8 cellular contexts compared by ENCODE assay signal in the genomic region with DNA sequence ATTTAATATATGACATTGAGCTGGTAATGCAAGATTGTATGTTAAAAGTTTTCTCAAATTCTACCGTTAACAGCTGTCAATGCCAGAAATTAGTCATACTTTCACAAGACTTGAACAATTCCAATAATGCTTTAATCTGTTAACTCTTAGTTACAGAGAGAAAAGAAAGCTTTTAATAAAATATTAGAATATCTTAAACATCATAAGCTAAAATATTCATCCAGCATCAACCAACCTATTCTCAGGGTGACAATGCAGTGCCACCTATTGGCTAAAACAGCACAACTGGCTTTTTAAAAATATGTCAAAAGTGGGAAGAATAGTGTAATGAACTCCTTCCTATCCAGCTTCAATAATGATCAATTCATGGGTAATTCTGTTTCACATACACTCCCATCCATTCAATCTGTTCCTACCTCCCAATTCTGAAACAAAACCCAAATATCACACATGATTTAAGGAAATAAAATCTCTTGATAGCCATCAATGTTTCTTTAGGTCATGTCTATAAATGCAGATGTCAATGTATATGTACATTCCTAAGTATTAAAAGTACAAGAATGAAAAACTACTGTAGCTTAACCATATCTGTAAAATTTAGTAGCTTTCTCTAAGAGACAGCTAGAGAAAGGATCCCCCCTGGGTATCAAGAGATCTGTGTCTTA.
DNase-seq lines count a peak whose midpoint lies in the region; ATAC-seq and TF ChIP-seq lines count a peak whose summit lies in the region.

No MANE protein-coding gene starts in this region.

- CTCF ChIA-PET in CD4-positive, alpha-beta memory T cell (lab: Charles Lee; ENCODE audit: partially characterized antibody) = interaction anchor here (0.7 to 6.0 kb wide), 32 partner anchors 10 to 368 kb away, joined by 3 to 70 read pairs (median 4); a partner anchor contains a TSS

- H3K4me3 Mint-ChIP-seq in CD4-positive, alpha-beta memory T cell = no peak overlapping the region

- no peaks in the 10 kb centered on the region for H3K36me3 ChIP-seq in CD4-positive, alpha-beta memory T cell (ENCODE audit: insufficient read depth, low read length)
- peaks cover 0 to 33% (median 0%) of the 10 kb centered on the region in 9 donors for H3K36me3 ChIP-seq in heart right ventricle

- POLR2A ChIA-PET in CD4-positive, alpha-beta memory T cell (lab: Charles Lee; ENCODE audit: partially characterized antibody) = no interaction called here

- no peaks in the 10 kb centered on the region for H3K27me3 ChIP-seq in CD4-positive, alpha-beta memory T cell (ENCODE audit: insufficient read depth, low read length)
- no peaks in the 10 kb centered on the region for H3K27me3 ChIP-seq in heart right ventricle

- H3K27me3 Mint-ChIP-seq in CD4-positive, alpha-beta memory T cell = no peaks in the 10 kb centered on the region

- no peaks in the 10 kb centered on the region for H3K4me1 ChIP-seq in CD4-positive, alpha-beta memory T cell (ENCODE audit: insufficient read depth, low read length)
- H3K4me1 ChIP-seq in heart right ventricle = peaks cover 0 to 5% (median 0%) of the 10 kb centered on the region in 9 donors

- no peaks in the 10 kb centered on the region for H3K9me3 ChIP-seq in CD4-positive, alpha-beta memory T cell (ENCODE audit: control insufficient read depth in 1 of 2, low read length in 2 of 2)
- H3K9me3 ChIP-seq in heart right ventricle = no peaks in the 10 kb centered on the region

- no peaks in the 10 kb centered on the region for H3K4me1 Mint-ChIP-seq in CD4-positive, alpha-beta memory T cell

- no peak overlapping the region for H3K27ac ChIP-seq in CD4-positive, alpha-beta memory T cell (ENCODE audit: low read depth, low read length)
- H3K27ac ChIP-seq in heart right ventricle = no peak overlapping the region

- DNase-seq in CD4-positive, alpha-beta memory T cell = peak in 3 of 5 donors; percentile 11 to 13 (median 13)
- peak; percentile 26 for DNase-seq in RPMI8226
- DNase-seq in heart right ventricle = no peak
- DNase-seq in C1 segment of cervical spinal cord (lab: John Stamatoyannopoulos, UW) = no peak
- DNase-seq in activated effector memory CD4-positive, alpha-beta T cell treated with Interleukin-2 at 50 U/mL for 16 hours = no peak

- TF ChIP-seq CTCF in heart right ventricle (IDR thresholded peaks at IDR 0.05) = peak; percentile 31 to 80 (median 68)

- no peaks in the 10 kb centered on the region for H3K36me3 Mint-ChIP-seq in CD4-positive, alpha-beta memory T cell

- intact Hi-C loops in CD4-positive, alpha-beta memory T cell (cut with micrococcal nuclease) = loop anchor here (1.0 to 2.0 kb wide), 2 partner anchors 167 to 238 kb away; no protein-coding TSS in a partner anchor
- intact Hi-C loops in heart right ventricle (cut with DNase I) = loop anchor here in 6 of 10 donors (5.0 to 10.0 kb wide), 6 partner anchors 75 to 215 kb away; a partner anchor contains a TSS

- ATAC-seq in GM21723 (IDR thresholded peaks at IDR 0.05; ENCODE audit: unreplicated experiment) (peak; percentile 54), heart right ventricle (no peak), GM18909 (IDR thresholded peaks at IDR 0.05; ENCODE audit: poor library complexity, unreplicated experiment) (no peak), GM21526 (IDR thresholded peaks at IDR 0.05; ENCODE audit: low FRiP score, unreplicated experiment) (no peak)

- no peaks in the 10 kb centered on the region for H3K9me3 Mint-ChIP-seq in CD4-positive, alpha-beta memory T cell

- WGBS in heart right ventricle, 2 donors = 76 to 90% methylated on average over 1 of the region's 1 CpG

- H3K27ac Mint-ChIP-seq in CD4-positive, alpha-beta memory T cell = peak overlapping the region in 1 of 7 donors; percentile 18

- no peak overlapping the region for H3K4me3 ChIP-seq in CD4-positive, alpha-beta memory T cell (ENCODE audit: low read length in 2 of 2)
- H3K4me3 ChIP-seq in heart right ventricle = no peak overlapping the region

Comparison
In these comparisons a context has a peak if more than half of its experiments do, and no peak if none do; other contexts are left out.
1. DNase-seq: peak in CD4-positive, alpha-beta memory T cell (3 of 5) and RPMI8226 (single experiment); none in heart right ventricle (0 of 2), C1 segment of cervical spinal cord (0 of 14) and activated effector memory CD4-positive, alpha-beta T cell treated with Interleukin-2 at 50 U/mL for 16 hours (single experiment).